In the genomic region with DNA sequence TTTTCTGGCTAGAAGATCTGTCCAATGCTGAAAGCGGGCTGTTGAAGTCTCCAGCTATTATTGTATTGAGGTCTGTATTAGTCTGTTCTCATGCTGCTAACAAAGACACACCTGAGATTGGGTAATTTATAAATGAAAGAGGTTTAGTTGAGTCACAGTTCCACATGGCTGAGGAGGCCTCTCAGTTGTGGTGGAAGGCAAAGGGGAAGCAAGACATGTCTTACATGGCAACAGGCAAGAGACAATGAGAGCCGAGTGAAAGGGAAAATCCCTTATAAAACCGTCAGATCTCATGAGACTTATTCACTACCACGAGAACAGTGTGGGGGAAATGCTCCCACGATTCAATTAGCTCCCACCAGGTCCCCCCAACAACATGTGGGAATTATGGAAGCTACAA, we compare ENCODE assay signal across 1 cellular context.
TF ChIP-seq lines count a peak whose summit lies in the region.

No MANE protein-coding gene starts in this region.

TF ChIP-seq in GM12878, 131 proteins besides CTCF, POLR2A, EP300 and RAD21 (continued from another document and continues in another):
- TF ChIP-seq, protein P1, sequence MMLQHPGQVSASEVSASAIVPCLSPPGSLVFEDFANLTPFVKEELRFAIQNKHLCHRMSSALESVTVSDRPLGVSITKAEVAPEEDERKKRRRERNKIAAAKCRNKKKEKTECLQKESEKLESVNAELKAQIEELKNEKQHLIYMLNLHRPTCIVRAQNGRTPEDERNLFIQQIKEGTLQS (IDR thresholded peaks at IDR 0.05; ENCODE audit: borderline replicate concordance, extremely low read depth, low read depth, low read length): no peak
- TF ChIP-seq LARP7 (IDR thresholded peaks at IDR 0.05) (no peak), POLR2AphosphoS5 (IDR thresholded peaks at IDR 0.05; ENCODE audit: low read length) (no peak), BMI1 (IDR thresholded peaks at IDR 0.05; ENCODE audit: borderline replicate concordance) (no peak), SMC3 (IDR thresholded peaks at IDR 0.05; ENCODE audit: borderline replicate concordance, low read length) (no peak), SREBF1 (IDR thresholded peaks at IDR 0.05; ENCODE audit: low read length) (no peak), MEF2B (IDR thresholded peaks at IDR 0.05; ENCODE audit: partially characterized antibody, poor library complexity, severe bottlenecking) (peak; percentile 92), MYB (IDR thresholded peaks at IDR 0.05; ENCODE audit: borderline replicate concordance, low read depth, low read length) (no peak), ZBED1 (IDR thresholded peaks at IDR 0.05; ENCODE audit: borderline replicate concordance) (no peak), HDAC6 (IDR thresholded peaks at IDR 0.05; ENCODE audit: unreplicated experiment) (no peak), MTA2 (IDR thresholded peaks at IDR 0.05; ENCODE audit: low read depth) (peak; percentile 86), SIN3A (IDR thresholded peaks at IDR 0.05; ENCODE audit: low read depth, low read length) (no peak), ESRRA (IDR thresholded peaks at IDR 0.05; ENCODE audit: low read length) (no peak), TCF7 (IDR thresholded peaks at IDR 0.05; ENCODE audit: borderline replicate concordance) (peak; percentile 83), JUNB (IDR thresholded peaks at IDR 0.05) (no peak), ZNF24 (IDR thresholded peaks at IDR 0.05) (0 out of 2 replicates have a peak, but pooled peaks have one; percentile 26), IKZF2 (IDR thresholded peaks at IDR 0.05) (peak; percentile 48 to 62; a peak in 3 of 4 replicates), KAT2A (conservative IDR thresholded peaks at IDR 0.05; ENCODE audit: control insufficient read depth, low read depth, low read length) (no peak), RUNX3 (IDR thresholded peaks at IDR 0.05; ENCODE audit: low read length) (peak; percentile 72), NRF1 (conservative IDR thresholded peaks at IDR 0.05; ENCODE audit: low read depth, low read length) (no peak), BACH1 (IDR thresholded peaks at IDR 0.05; ENCODE audit: borderline replicate concordance) (peak; percentile 31; the same call in 1 of the 2 replicates), NFYA (IDR thresholded peaks at IDR 0.05; ENCODE audit: borderline replicate concordance, low read depth, low read length) (no peak), NFXL1 (IDR thresholded peaks at IDR 0.05; ENCODE audit: borderline replicate concordance) (no peak), FOXK2 (IDR thresholded peaks at IDR 0.05) (no peak), JUND (IDR thresholded peaks at IDR 0.05; ENCODE audit: low read depth, low read length) (no peak)
- TF ChIP-seq, protein P2, sequence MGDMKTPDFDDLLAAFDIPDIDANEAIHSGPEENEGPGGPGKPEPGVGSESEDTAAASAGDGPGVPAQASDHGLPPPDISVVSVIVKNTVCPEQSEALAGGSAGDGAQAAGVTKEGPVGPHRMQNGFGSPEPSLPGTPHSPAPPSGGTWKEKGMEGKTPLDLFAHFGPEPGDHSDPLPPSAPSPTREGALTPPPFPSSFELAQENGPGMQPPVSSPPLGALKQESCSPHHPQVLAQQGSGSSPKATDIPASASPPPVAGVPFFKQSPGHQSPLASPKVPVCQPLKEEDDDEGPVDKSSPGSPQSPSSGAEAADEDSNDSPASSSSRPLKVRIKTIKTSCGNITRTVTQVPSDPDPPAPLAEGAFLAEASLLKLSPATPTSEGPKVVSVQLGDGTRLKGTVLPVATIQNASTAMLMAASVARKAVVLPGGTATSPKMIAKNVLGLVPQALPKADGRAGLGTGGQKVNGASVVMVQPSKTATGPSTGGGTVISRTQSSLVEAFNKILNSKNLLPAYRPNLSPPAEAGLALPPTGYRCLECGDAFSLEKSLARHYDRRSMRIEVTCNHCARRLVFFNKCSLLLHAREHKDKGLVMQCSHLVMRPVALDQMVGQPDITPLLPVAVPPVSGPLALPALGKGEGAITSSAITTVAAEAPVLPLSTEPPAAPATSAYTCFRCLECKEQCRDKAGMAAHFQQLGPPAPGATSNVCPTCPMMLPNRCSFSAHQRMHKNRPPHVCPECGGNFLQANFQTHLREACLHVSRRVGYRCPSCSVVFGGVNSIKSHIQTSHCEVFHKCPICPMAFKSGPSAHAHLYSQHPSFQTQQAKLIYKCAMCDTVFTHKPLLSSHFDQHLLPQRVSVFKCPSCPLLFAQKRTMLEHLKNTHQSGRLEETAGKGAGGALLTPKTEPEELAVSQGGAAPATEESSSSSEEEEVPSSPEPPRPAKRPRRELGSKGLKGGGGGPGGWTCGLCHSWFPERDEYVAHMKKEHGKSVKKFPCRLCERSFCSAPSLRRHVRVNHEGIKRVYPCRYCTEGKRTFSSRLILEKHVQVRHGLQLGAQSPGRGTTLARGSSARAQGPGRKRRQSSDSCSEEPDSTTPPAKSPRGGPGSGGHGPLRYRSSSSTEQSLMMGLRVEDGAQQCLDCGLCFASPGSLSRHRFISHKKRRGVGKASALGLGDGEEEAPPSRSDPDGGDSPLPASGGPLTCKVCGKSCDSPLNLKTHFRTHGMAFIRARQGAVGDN (IDR thresholded peaks at IDR 0.05): no peak
- TF ChIP-seq, protein P3, sequence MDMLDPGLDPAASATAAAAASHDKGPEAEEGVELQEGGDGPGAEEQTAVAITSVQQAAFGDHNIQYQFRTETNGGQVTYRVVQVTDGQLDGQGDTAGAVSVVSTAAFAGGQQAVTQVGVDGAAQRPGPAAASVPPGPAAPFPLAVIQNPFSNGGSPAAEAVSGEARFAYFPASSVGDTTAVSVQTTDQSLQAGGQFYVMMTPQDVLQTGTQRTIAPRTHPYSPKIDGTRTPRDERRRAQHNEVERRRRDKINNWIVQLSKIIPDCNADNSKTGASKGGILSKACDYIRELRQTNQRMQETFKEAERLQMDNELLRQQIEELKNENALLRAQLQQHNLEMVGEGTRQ (IDR thresholded peaks at IDR 0.05; ENCODE audit: borderline replicate concordance, low read depth, low read length): no peak
- TF ChIP-seq, protein P4, sequence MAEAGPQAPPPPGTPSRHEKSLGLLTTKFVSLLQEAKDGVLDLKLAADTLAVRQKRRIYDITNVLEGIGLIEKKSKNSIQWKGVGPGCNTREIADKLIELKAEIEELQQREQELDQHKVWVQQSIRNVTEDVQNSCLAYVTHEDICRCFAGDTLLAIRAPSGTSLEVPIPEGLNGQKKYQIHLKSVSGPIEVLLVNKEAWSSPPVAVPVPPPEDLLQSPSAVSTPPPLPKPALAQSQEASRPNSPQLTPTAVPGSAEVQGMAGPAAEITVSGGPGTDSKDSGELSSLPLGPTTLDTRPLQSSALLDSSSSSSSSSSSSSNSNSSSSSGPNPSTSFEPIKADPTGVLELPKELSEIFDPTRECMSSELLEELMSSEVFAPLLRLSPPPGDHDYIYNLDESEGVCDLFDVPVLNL (IDR thresholded peaks at IDR 0.05; ENCODE audit: low read depth, low read length): no peak
- TF ChIP-seq, protein P5, sequence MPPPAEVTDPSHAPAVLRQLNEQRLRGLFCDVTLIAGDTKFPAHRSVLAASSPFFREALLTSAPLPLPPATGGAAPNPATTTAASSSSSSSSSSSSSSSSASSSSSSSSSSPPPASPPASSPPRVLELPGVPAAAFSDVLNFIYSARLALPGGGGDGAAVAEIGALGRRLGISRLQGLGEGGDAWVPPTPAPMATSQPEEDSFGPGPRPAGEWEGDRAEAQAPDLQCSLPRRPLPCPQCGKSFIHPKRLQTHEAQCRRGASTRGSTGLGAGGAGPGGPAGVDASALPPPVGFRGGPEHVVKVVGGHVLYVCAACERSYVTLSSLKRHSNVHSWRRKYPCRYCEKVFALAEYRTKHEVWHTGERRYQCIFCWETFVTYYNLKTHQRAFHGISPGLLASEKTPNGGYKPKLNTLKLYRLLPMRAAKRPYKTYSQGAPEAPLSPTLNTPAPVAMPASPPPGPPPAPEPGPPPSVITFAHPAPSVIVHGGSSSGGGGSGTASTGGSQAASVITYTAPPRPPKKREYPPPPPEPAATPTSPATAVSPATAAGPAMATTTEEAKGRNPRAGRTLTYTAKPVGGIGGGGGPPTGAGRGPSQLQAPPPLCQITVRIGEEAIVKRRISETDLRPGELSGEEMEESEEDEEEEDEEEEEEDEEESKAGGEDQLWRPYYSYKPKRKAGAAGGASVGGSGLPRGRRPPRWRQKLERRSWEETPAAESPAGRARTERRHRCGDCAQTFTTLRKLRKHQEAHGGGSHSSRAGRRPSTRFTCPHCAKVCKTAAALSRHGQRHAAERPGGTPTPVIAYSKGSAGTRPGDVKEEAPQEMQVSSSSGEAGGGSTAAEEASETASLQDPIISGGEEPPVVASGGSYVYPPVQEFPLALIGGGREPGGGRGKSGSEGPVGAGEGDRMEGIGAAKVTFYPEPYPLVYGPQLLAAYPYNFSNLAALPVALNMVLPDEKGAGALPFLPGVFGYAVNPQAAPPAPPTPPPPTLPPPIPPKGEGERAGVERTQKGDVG (CRISPR knock-in tag; IDR thresholded peaks at IDR 0.05): no peak
- TF ChIP-seq, protein P6, sequence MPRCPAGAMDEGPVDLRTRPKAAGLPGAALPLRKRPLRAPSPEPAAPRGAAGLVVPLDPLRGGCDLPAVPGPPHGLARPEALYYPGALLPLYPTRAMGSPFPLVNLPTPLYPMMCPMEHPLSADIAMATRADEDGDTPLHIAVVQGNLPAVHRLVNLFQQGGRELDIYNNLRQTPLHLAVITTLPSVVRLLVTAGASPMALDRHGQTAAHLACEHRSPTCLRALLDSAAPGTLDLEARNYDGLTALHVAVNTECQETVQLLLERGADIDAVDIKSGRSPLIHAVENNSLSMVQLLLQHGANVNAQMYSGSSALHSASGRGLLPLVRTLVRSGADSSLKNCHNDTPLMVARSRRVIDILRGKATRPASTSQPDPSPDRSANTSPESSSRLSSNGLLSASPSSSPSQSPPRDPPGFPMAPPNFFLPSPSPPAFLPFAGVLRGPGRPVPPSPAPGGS (IDR thresholded peaks at IDR 0.05; ENCODE audit: borderline replicate concordance, insufficient read depth, low read depth, low read length, poor library complexity, severe bottlenecking): peak; percentile 68
- TF ChIP-seq, protein P7, sequence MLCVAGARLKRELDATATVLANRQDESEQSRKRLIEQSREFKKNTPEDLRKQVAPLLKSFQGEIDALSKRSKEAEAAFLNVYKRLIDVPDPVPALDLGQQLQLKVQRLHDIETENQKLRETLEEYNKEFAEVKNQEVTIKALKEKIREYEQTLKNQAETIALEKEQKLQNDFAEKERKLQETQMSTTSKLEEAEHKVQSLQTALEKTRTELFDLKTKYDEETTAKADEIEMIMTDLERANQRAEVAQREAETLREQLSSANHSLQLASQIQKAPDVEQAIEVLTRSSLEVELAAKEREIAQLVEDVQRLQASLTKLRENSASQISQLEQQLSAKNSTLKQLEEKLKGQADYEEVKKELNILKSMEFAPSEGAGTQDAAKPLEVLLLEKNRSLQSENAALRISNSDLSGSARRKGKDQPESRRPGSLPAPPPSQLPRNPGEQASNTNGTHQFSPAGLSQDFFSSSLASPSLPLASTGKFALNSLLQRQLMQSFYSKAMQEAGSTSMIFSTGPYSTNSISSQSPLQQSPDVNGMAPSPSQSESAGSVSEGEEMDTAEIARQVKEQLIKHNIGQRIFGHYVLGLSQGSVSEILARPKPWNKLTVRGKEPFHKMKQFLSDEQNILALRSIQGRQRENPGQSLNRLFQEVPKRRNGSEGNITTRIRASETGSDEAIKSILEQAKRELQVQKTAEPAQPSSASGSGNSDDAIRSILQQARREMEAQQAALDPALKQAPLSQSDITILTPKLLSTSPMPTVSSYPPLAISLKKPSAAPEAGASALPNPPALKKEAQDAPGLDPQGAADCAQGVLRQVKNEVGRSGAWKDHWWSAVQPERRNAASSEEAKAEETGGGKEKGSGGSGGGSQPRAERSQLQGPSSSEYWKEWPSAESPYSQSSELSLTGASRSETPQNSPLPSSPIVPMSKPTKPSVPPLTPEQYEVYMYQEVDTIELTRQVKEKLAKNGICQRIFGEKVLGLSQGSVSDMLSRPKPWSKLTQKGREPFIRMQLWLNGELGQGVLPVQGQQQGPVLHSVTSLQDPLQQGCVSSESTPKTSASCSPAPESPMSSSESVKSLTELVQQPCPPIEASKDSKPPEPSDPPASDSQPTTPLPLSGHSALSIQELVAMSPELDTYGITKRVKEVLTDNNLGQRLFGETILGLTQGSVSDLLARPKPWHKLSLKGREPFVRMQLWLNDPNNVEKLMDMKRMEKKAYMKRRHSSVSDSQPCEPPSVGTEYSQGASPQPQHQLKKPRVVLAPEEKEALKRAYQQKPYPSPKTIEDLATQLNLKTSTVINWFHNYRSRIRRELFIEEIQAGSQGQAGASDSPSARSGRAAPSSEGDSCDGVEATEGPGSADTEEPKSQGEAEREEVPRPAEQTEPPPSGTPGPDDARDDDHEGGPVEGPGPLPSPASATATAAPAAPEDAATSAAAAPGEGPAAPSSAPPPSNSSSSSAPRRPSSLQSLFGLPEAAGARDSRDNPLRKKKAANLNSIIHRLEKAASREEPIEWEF (IDR thresholded peaks at IDR 0.05; ENCODE audit: insufficient replicate concordance, low read depth, low read length): no peak
- TF ChIP-seq, protein P8, sequence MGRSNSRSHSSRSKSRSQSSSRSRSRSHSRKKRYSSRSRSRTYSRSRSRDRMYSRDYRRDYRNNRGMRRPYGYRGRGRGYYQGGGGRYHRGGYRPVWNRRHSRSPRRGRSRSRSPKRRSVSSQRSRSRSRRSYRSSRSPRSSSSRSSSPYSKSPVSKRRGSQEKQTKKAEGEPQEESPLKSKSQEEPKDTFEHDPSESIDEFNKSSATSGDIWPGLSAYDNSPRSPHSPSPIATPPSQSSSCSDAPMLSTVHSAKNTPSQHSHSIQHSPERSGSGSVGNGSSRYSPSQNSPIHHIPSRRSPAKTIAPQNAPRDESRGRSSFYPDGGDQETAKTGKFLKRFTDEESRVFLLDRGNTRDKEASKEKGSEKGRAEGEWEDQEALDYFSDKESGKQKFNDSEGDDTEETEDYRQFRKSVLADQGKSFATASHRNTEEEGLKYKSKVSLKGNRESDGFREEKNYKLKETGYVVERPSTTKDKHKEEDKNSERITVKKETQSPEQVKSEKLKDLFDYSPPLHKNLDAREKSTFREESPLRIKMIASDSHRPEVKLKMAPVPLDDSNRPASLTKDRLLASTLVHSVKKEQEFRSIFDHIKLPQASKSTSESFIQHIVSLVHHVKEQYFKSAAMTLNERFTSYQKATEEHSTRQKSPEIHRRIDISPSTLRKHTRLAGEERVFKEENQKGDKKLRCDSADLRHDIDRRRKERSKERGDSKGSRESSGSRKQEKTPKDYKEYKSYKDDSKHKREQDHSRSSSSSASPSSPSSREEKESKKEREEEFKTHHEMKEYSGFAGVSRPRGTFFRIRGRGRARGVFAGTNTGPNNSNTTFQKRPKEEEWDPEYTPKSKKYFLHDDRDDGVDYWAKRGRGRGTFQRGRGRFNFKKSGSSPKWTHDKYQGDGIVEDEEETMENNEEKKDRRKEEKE (IDR thresholded peaks at IDR 0.05): no peak
- TF ChIP-seq, protein P9, sequence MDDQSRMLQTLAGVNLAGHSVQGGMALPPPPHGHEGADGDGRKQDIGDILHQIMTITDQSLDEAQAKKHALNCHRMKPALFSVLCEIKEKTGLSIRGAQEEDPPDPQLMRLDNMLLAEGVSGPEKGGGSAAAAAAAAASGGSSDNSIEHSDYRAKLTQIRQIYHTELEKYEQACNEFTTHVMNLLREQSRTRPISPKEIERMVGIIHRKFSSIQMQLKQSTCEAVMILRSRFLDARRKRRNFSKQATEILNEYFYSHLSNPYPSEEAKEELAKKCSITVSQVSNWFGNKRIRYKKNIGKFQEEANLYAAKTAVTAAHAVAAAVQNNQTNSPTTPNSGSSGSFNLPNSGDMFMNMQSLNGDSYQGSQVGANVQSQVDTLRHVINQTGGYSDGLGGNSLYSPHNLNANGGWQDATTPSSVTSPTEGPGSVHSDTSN (IDR thresholded peaks at IDR 0.05; ENCODE audit: insufficient replicate concordance, low read depth, low read length): no peak
